Comparison of ENCODE assay signal across 10 cellular contexts in genomic region chr3:119630562-119631329, GRCh38. TPM values are rescaled to one million over a fixed set of nuclear protein-coding genes. Genes with fewer than 3 reads are reported as not detected.
DNase-seq lines count a peak whose midpoint lies in the region; ATAC-seq and TF ChIP-seq lines count a peak whose summit lies in the region.
"Had no signal": no experiment of that assay in that cellular context is flagged by ENCODE, and none has a peak within 500 bp of the region (broad histone marks: within the 10 kb centered on the region; RNA-seq: fewer than 3 reads in every experiment).

No MANE protein-coding gene starts in this region.

- no peaks in the 10 kb centered on the region for H3K27me3 ChIP-seq in brain microvascular endothelial cell (replicated peaks)
- H3K27me3 ChIP-seq in left lung = no peaks in the 10 kb centered on the region
- no peaks in the 10 kb centered on the region for H3K27me3 ChIP-seq in tibial artery

- peak; percentile 5 to 40 for DNase-seq in NOMO-1 (lab: John Stamatoyannopoulos, UW; ENCODE audit: unreplicated experiment in 2 of 2)
- no peak for DNase-seq in NOMO-1 treated with dmso at 0.1 percent for 144 hours (lab: John Stamatoyannopoulos, UW; ENCODE audit: unreplicated experiment)
- DNase-seq in brain microvascular endothelial cell = peak; percentile 43
- DNase-seq in left lung = no peak
- DNase-seq in tibial artery = no peak
- DNase-seq in DMS53 (lab: John Stamatoyannopoulos, UW) = no peak
- DNase-seq in activated CD4-positive, alpha-beta T cell treated with anti-CD3 and anti-CD28 coated beads for 48 hours = no peak
- DNase-seq in NK-92 treated with Interleukin-12 subunit alpha and Interleukin-12 subunit beta, amount 100 ng/mL, for 24 hours (lab: John Stamatoyannopoulos, UW) = no peak
- DNase-seq: NCI-H1092 had no signal

- TF ChIP-seq CTCF in brain microvascular endothelial cell (IDR thresholded peaks at IDR 0.05; ENCODE audit: low read depth, low read length, missing control alignments) = no peak
- TF ChIP-seq CTCF in left lung (IDR thresholded peaks at IDR 0.05) = no peak
- no peak for TF ChIP-seq CTCF in tibial artery (IDR thresholded peaks at IDR 0.05)

- H3K36me3 ChIP-seq in brain microvascular endothelial cell (replicated peaks) = no peaks in the 10 kb centered on the region
- H3K36me3 ChIP-seq in left lung = no peaks in the 10 kb centered on the region
- H3K36me3 ChIP-seq in tibial artery = no peaks in the 10 kb centered on the region

- peak; percentile 67 for ATAC-seq in left lung

- H3K27ac ChIP-seq in brain microvascular endothelial cell = no peak overlapping the region
- peak overlapping the region; percentile 61 to 74 for H3K27ac ChIP-seq in left lung
- H3K27ac ChIP-seq in tibial artery = peak overlapping the region; percentile 47 to 51

- H3K4me1 ChIP-seq in left lung = peaks cover 11 to 56% of the 10 kb centered on the region in 2 donors
- H3K4me1 ChIP-seq in tibial artery = peaks cover 0 to 51% (median 0%) of the 10 kb centered on the region in 4 donors

- intact Hi-C loops in left lung (cut with DNase I) = no loop called here
- intact Hi-C loops in tibial artery (cut with DNase I; ENCODE audit: low total_unique reads) = no loop called here

- H3K9me3 ChIP-seq in left lung (no peaks in the 10 kb centered on the region), tibial artery (no peaks in the 10 kb centered on the region)

- no peak overlapping the region for H3K4me3 ChIP-seq in brain microvascular endothelial cell (ENCODE audit: low read depth, low read length)
- no peak overlapping the region for H3K4me3 ChIP-seq in left lung
- no peak overlapping the region for H3K4me3 ChIP-seq in tibial artery
- H3K4me3 ChIP-seq: skin epidermis had no signal

- in situ Hi-C loops in brain microvascular endothelial cell (cut with HindIII; ENCODE audit: low pct_ligation_motif_present, low sequenced_read_pairs) = no loop called here

RNA-seq across cellular contexts. Expression of gene POPDC2, which starts 29.6 kb away (rescaled TPM):
- total RNA-seq in left lung = 1 to 10 TPM; 1.3 to 3.4 TPM

RNA-seq across cellular contexts. Expression of gene PLA1A, which starts 33.1 kb away (rescaled TPM):
- total RNA-seq in left lung = 10 to 100 TPM; 10.6 to 14.5 TPM

RNA-seq across cellular contexts. Expression of gene COX17, which starts 46.5 kb away (rescaled TPM):
- total RNA-seq in left lung = 10 to 100 TPM; 46.2 to 49.6 TPM

RNA-seq across cellular contexts. Expression of gene ADPRH, which starts 51.5 kb away (rescaled TPM):
- 10 to 100 TPM; 18.7 to 24.0 TPM for total RNA-seq in left lung

Comparison
In these comparisons a context has a peak if more than half of its experiments do, and no peak if none do; other contexts are left out.
1. DNase-seq: peak in NOMO-1 (2 of 2) and brain microvascular endothelial cell (single experiment); none in NOMO-1 treated with dmso at 0.1 percent for 144 hours (single experiment), left lung (0 of 2), tibial artery (0 of 2), DMS53 (single experiment), activated CD4-positive, alpha-beta T cell treated with anti-CD3 and anti-CD28 coated beads for 48 hours (single experiment) and NK-92 treated with Interleukin-12 subunit alpha and Interleukin-12 subunit beta, amount 100 ng/mL, for 24 hours (single experiment).